In genomic region chr4:10750714-10751113, GRCh38 we compare ENCODE assay signal across 17 cellular contexts.
DNase-seq lines count a peak whose midpoint lies in the region; ATAC-seq and TF ChIP-seq lines count a peak whose summit lies in the region.
"Had no signal": no experiment of that assay in that cellular context is flagged by ENCODE, and none has a peak within 500 bp of the region (broad histone marks: within the 10 kb centered on the region; RNA-seq: fewer than 3 reads in every experiment).

No MANE protein-coding gene starts in this region.

- no peak overlapping the region for H3K18ac ChIP-seq in mesenchymal stem cell (ENCODE audit: low read depth in 1 of 2, low read length in 2 of 2)

- TF ChIP-seq CTCF in astrocyte of the spinal cord (IDR thresholded peaks at IDR 0.05; ENCODE audit: low read depth, low read length), result no peak
- TF ChIP-seq CTCF in esophagus squamous epithelium (IDR thresholded peaks at IDR 0.05), result no peak

- H3K9me3 ChIP-seq in GM23248 (ENCODE audit: low read depth) (no peaks in the 10 kb centered on the region), mesenchymal stem cell (ENCODE audit: control insufficient read depth, low read length) (no peaks in the 10 kb centered on the region), esophagus squamous epithelium (no peaks in the 10 kb centered on the region)
- H3K9me3 ChIP-seq: BE2C had no signal

- H3K79me1 ChIP-seq in mesenchymal stem cell (replicated peaks; ENCODE audit: low read length, poor library complexity, severe bottlenecking), result no peaks in the 10 kb centered on the region

- no peak overlapping the region for H4K8ac ChIP-seq in mesenchymal stem cell (ENCODE audit: low read length)

- no peak overlapping the region for H2BK15ac ChIP-seq in mesenchymal stem cell (ENCODE audit: low read depth, poor library complexity, severe bottlenecking)

- H2BK120ac ChIP-seq in mesenchymal stem cell (ENCODE audit: low read depth, low read length), result no peak overlapping the region

- peak overlapping the region; percentile 14 for H3K4me2 ChIP-seq in GM23248 (ENCODE audit: unreplicated experiment)
- H3K4me2 ChIP-seq in mesenchymal stem cell (ENCODE audit: low read length, poor library complexity, severe bottlenecking), result no peak overlapping the region

- peak; percentile 31 for ATAC-seq in Right ventricle myocardium superior (ENCODE audit: poor library complexity)
- no peak for ATAC-seq in Right ventricle myocardium inferior
- no peak for ATAC-seq in GM18505 (IDR thresholded peaks at IDR 0.05; ENCODE audit: unreplicated experiment)

- H3K27me3 ChIP-seq in GM23248 (replicated peaks; ENCODE audit: insufficient read depth), result no peaks in the 10 kb centered on the region
- H3K27me3 ChIP-seq in mesenchymal stem cell (ENCODE audit: control insufficient read depth in 1 of 2, insufficient read depth in 1 of 2, low read length in 2 of 2), result no peaks in the 10 kb centered on the region
- H3K27me3 ChIP-seq in esophagus squamous epithelium, result no peaks in the 10 kb centered on the region
- H3K27me3 ChIP-seq: BE2C had no signal

- H3K4me1 ChIP-seq in GM23248 (ENCODE audit: insufficient read depth) (peaks cover 11% of the 10 kb centered on the region), mesenchymal stem cell (ENCODE audit: control insufficient read depth, insufficient read depth, low read depth, low read length) (peaks cover 4% of the 10 kb centered on the region), esophagus squamous epithelium (no peaks in the 10 kb centered on the region)
- H3K4me1 ChIP-seq: BE2C had no signal

- in situ Hi-C loops in GM23248 (cut with MboI), result no loop called here
- in situ Hi-C loops in astrocyte of the spinal cord (cut with HindIII; ENCODE audit: low sequenced_read_pairs), result no loop called here

- no peak overlapping the region for H3K14ac ChIP-seq in mesenchymal stem cell (ENCODE audit: low read length in 2 of 2)

- H3K9ac ChIP-seq in GM23248, result no peak overlapping the region
- H3K9ac ChIP-seq in mesenchymal stem cell (ENCODE audit: low read length), result peak overlapping the region; percentile 25

- no peak overlapping the region for H3K27ac ChIP-seq in GM23248
- no peak overlapping the region for H3K27ac ChIP-seq in mesenchymal stem cell (ENCODE audit: low read length, poor library complexity, severe bottlenecking)
- no peak overlapping the region for H3K27ac ChIP-seq in esophagus squamous epithelium
- H3K27ac ChIP-seq: C4-2B, HL-60 had no signal

- no peaks in the 10 kb centered on the region for H3K79me2 ChIP-seq in GM23248 (ENCODE audit: insufficient read depth)

- no peak overlapping the region for H2AK5ac ChIP-seq in mesenchymal stem cell (ENCODE audit: low read length, severe bottlenecking)

- H3K36me3 ChIP-seq in GM23248 (ENCODE audit: low read depth), result no peaks in the 10 kb centered on the region
- no peaks in the 10 kb centered on the region for H3K36me3 ChIP-seq in mesenchymal stem cell (ENCODE audit: control insufficient read depth in 1 of 2, insufficient read depth in 2 of 2, low read depth in 1 of 2, low read length in 2 of 2)
- H3K36me3 ChIP-seq in esophagus squamous epithelium, result no peaks in the 10 kb centered on the region
- H3K36me3 ChIP-seq: BE2C had no signal

- H3K4me3 ChIP-seq in GM23248, result no peak overlapping the region
- H3K4me3 ChIP-seq in astrocyte of the spinal cord (ENCODE audit: low read depth, low read length), result no peak overlapping the region
- no peak overlapping the region for H3K4me3 ChIP-seq in mesenchymal stem cell (ENCODE audit: insufficient read depth in 1 of 2, low read depth in 1 of 2, low read length in 2 of 2)
- H3K4me3 ChIP-seq in esophagus squamous epithelium, result no peak overlapping the region

- H3K23ac ChIP-seq in mesenchymal stem cell (ENCODE audit: low read length in 2 of 2), result no peak overlapping the region

- no peak overlapping the region for H2BK12ac ChIP-seq in mesenchymal stem cell (ENCODE audit: low read length in 2 of 2)

- TF ChIP-seq POLR2A in GM18505 (IDR thresholded peaks at IDR 0.05; ENCODE audit: borderline replicate concordance, extremely low read depth, insufficient read depth, insufficient read length) (no peak), esophagus squamous epithelium (IDR thresholded peaks at IDR 0.05) (no peak)

- intact Hi-C loops in Right ventricle myocardium superior (cut with DNase I), result no loop called here
- intact Hi-C loops in Right ventricle myocardium inferior (cut with DNase I), result no loop called here
- intact Hi-C loops in esophagus squamous epithelium (cut with DNase I), result no loop called here

- WGBS in GM23248 (ENCODE audit: low coverage in 1 of 2, low lambda C conversion rate in 2 of 2, missing lambda C conversion rate in 2 of 2), 2 experiments, result 8 to 9% methylated on average over 5 of the region's 5 CpGs
- 97% methylated on average over 5 of the region's 5 CpGs for WGBS in mesenchymal stem cell
- 49 to 54% methylated on average over 5 of the region's 5 CpGs for WGBS in esophagus squamous epithelium, 2 donors

- H3F3A ChIP-seq in GM23248 (ENCODE audit: insufficient read depth), result no peaks in the 10 kb centered on the region

- no peak overlapping the region for H4K91ac ChIP-seq in mesenchymal stem cell (ENCODE audit: low read length)

- no peak overlapping the region for H3K4ac ChIP-seq in mesenchymal stem cell (ENCODE audit: low read depth in 1 of 2, low read length in 2 of 2)

- H3K9me2 ChIP-seq in GM23248 (ENCODE audit: insufficient read depth), result no peaks in the 10 kb centered on the region

- DNase-seq in Right ventricle myocardium superior (peak; percentile 41), Right ventricle myocardium inferior (ENCODE audit: missing footprints) (no peak), GM23248 (peak; percentile 25), astrocyte of the spinal cord (ENCODE audit: low read depth, low spot score) (peak; percentile 58), mesenchymal stem cell (no peak), cerebellar cortex (ENCODE audit: low spot score) (no peak), esophagus squamous epithelium (lab: John Stamatoyannopoulos, UW) (no peak)
- DNase-seq: 8988T; ACHN; BE2C; CD4-positive, alpha-beta memory T cell; DMS79 treated with DMSO at 0.1 percent for 48 hours; EL; H7 had no signal

- no peak overlapping the region for H2AFZ ChIP-seq in GM23248
- no peak overlapping the region for H2AFZ ChIP-seq in mesenchymal stem cell (ENCODE audit: low read depth, low read length)

- no peak overlapping the region for H2BK5ac ChIP-seq in mesenchymal stem cell (ENCODE audit: low read depth, low read length, poor library complexity, severe bottlenecking)

- no peaks in the 10 kb centered on the region for H4K20me1 ChIP-seq in GM23248 (ENCODE audit: insufficient read depth)

Comparison
In these comparisons a context has a peak if more than half of its experiments do, and no peak if none do; other contexts are left out.
1. DNase-seq: peak in Right ventricle myocardium superior (single experiment), GM23248 (single experiment) and astrocyte of the spinal cord (single experiment); none in Right ventricle myocardium inferior (single experiment), mesenchymal stem cell (single experiment), cerebellar cortex (single experiment) and esophagus squamous epithelium (single experiment).